In genomic region chr1:100584761-100585745, GRCh38 we compare ENCODE assay signal across 16 cellular contexts. TPM values are rescaled to one million over a fixed set of nuclear protein-coding genes. Genes with fewer than 3 reads are reported as not detected.
A peak's percentile ranks its signal among the peaks of the same experiment; 100 is the strongest.
DNase-seq lines count a peak whose midpoint lies in the region; FAIRE-seq and TF ChIP-seq lines count a peak whose summit lies in the region.
"Had no signal": no experiment of that assay in that cellular context is flagged by ENCODE, and none has a peak within 500 bp of the region (broad histone marks: within the 10 kb centered on the region; RNA-seq: fewer than 3 reads in every experiment).

No MANE protein-coding gene starts in this region.

- H3K27me3 ChIP-seq in endothelial cell of umbilical vein (ENCODE audit: control insufficient read depth in 2 of 2, insufficient read depth in 2 of 2, low read length in 2 of 2) = no peaks in the 10 kb centered on the region

- dilution Hi-C loops in endothelial cell of umbilical vein (cut with MboI; ENCODE audit: extremely low pct_ligation_motif_present, low sequenced_read_pairs) = no loop called here

- peak; percentile 72 for DNase-seq in DMS53 (lab: John Stamatoyannopoulos, UW)
- DNase-seq in NB4 (ENCODE audit: low read depth) = peak; percentile 36
- DNase-seq in endothelial cell of umbilical vein (ENCODE audit: low read depth, low spot score) = peak; percentile 64
- DNase-seq in activated naive CD4-positive, alpha-beta T cell treated with anti-CD3 and anti-CD28 coated beads for 36 hours = no peak
- no peak for DNase-seq in GM13977 (ENCODE audit: low spot score)
- DNase-seq in stimulated activated CD4-positive, alpha-beta T cell treated with anti-CD3 and anti-CD28 coated beads, Interleukin-4, amount 100 ng/mL, for 24 hours = no peak
- DNase-seq in NCI-H446 treated with DMSO at 0.1 percent for 48 hours (lab: John Stamatoyannopoulos, UW) = no peak
- DNase-seq: activated T-cell treated with anti-CD3 and anti-CD28 coated beads, Interleukin-2, amount 50 U/mL, for 4 hours; C1 segment of cervical spinal cord; naive B cell; NCI-H2171; stimulated activated naive CD4-positive, alpha-beta T cell treated with Interleukin-2 at 50 U/mL for 16 hours; T-helper 1 cell had no signal

- POLR2A ChIA-PET in endothelial cell of umbilical vein (lab: Charles Lee) = no interaction called here

- TF ChIP-seq POLR2A in NB4 (IDR thresholded peaks at IDR 0.05; ENCODE audit: extremely low read depth, insufficient read length) (no peak), endothelial cell of umbilical vein (IDR thresholded peaks at IDR 0.05; ENCODE audit: low read depth, low read length) (no peak)

- no peaks in the 10 kb centered on the region for H3K9me1 ChIP-seq in endothelial cell of umbilical vein (replicated peaks; ENCODE audit: control insufficient read depth, extremely low read depth, insufficient read depth, low read length)

- peak overlapping the region; percentile 38 for H3K4me2 ChIP-seq in endothelial cell of umbilical vein (ENCODE audit: insufficient read depth, low read length)

- CTCF ChIA-PET in endothelial cell of umbilical vein (lab: Charles Lee) = interaction anchor here (0.8 to 1.6 kb wide), 3 partner anchors 13 to 284 kb away, joined by 3 to 7 read pairs (median 4); no protein-coding TSS in a partner anchor
- CTCF ChIA-PET in activated naive CD4-positive, alpha-beta T cell treated with anti-CD3 and anti-CD28 coated beads for 36 hours (lab: Charles Lee) = interaction anchor here (1.0 kb wide), 1 partner anchor 42 kb away, joined by 3 read pairs; no protein-coding TSS in a partner anchor

- H3K9me3 Mint-ChIP-seq in nephron = peaks cover 9% of the 10 kb centered on the region
- peaks cover 6% of the 10 kb centered on the region for H3K9me3 Mint-ChIP-seq in activated naive CD4-positive, alpha-beta T cell treated with anti-CD3 and anti-CD28 coated beads for 36 hours

- intact Hi-C loops in endothelial cell of umbilical vein (cut with micrococcal nuclease) = no loop called here
- intact Hi-C loops in activated naive CD4-positive, alpha-beta T cell treated with anti-CD3 and anti-CD28 coated beads for 36 hours (cut with micrococcal nuclease) = no loop called here

- H3K4me1 Mint-ChIP-seq in nephron = peaks cover 19% of the 10 kb centered on the region
- H3K4me1 Mint-ChIP-seq in activated naive CD4-positive, alpha-beta T cell treated with anti-CD3 and anti-CD28 coated beads for 36 hours (ENCODE audit: low read depth) = peaks cover 8% of the 10 kb centered on the region
- H3K4me1 Mint-ChIP-seq: naive B cell had no signal

- H3K4me3 ChIP-seq in NB4 (ENCODE audit: low read depth, low read length) = no peak overlapping the region
- no peak overlapping the region for H3K4me3 ChIP-seq in endothelial cell of umbilical vein (replicated peaks in 1 of 3; ENCODE audit: insufficient read depth in 1 of 3, low read depth in 1 of 3, low read length in 3 of 3)

- no peaks in the 10 kb centered on the region for H4K20me1 ChIP-seq in endothelial cell of umbilical vein (replicated peaks; ENCODE audit: control insufficient read depth, extremely low read depth, insufficient read depth, low read length)

- FAIRE-seq in endothelial cell of umbilical vein (lab: Jason Lieb, UNC) = peak; percentile 74
- FAIRE-seq: GM12892, keratinocyte had no signal

- H3K27ac ChIP-seq in endothelial cell of umbilical vein (ENCODE audit: insufficient read depth, low read depth, low read length) = peak overlapping the region; percentile 41

- no peak overlapping the region for H3K9ac ChIP-seq in endothelial cell of umbilical vein (replicated peaks; ENCODE audit: extremely low read depth, insufficient read depth, low read length)

- no TSS peak for BruUV-seq in endothelial cell of umbilical vein (replicated peaks; lab: Mats Ljungman, UMichigan)

- no peak overlapping the region for H3K4me3 Mint-ChIP-seq in nephron
- no peak overlapping the region for H3K4me3 Mint-ChIP-seq in activated naive CD4-positive, alpha-beta T cell treated with anti-CD3 and anti-CD28 coated beads for 36 hours
- H3K4me3 Mint-ChIP-seq: activated T-cell treated with anti-CD3 and anti-CD28 coated beads, Interleukin-2, amount 50 U/mL, for 4 hours; naive B cell had no signal

- no peaks in the 10 kb centered on the region for H3K36me3 Mint-ChIP-seq in nephron (ENCODE audit: low read depth)
- H3K36me3 Mint-ChIP-seq in activated naive CD4-positive, alpha-beta T cell treated with anti-CD3 and anti-CD28 coated beads for 36 hours (ENCODE audit: low read depth) = no peaks in the 10 kb centered on the region
- H3K36me3 Mint-ChIP-seq: naive B cell had no signal

- TF ChIP-seq CTCF in NB4 (IDR thresholded peaks at IDR 0.05; ENCODE audit: low read depth, low read length) (no peak), endothelial cell of umbilical vein (IDR thresholded peaks at IDR 0.05; ENCODE audit: extremely low read depth in 1 of 2, insufficient read depth in 1 of 2, low read depth in 1 of 2, low read length in 2 of 2) (no peak), nephron (IDR thresholded peaks at IDR 0.05; ENCODE audit: unreplicated experiment in 3 of 3) (no peak), GM13977 (IDR thresholded peaks at IDR 0.05; ENCODE audit: extremely low read depth, insufficient read depth, missing control alignments) (no peak)

- H3K79me2 ChIP-seq in endothelial cell of umbilical vein (ENCODE audit: control insufficient read depth, insufficient read depth, low read length) = no peaks in the 10 kb centered on the region

- no peak overlapping the region for H2AFZ ChIP-seq in endothelial cell of umbilical vein (ENCODE audit: low read depth, low read length)

- H3K27ac Mint-ChIP-seq in nephron = peak overlapping the region; percentile 34 to 80 (median 75)
- no peak overlapping the region for H3K27ac Mint-ChIP-seq in activated naive CD4-positive, alpha-beta T cell treated with anti-CD3 and anti-CD28 coated beads for 36 hours

- no peaks in the 10 kb centered on the region for H3K27me3 Mint-ChIP-seq in nephron (ENCODE audit: low read depth)
- peaks cover 3% of the 10 kb centered on the region for H3K27me3 Mint-ChIP-seq in activated naive CD4-positive, alpha-beta T cell treated with anti-CD3 and anti-CD28 coated beads for 36 hours (ENCODE audit: low read depth)

- H3K36me3 ChIP-seq in endothelial cell of umbilical vein (ENCODE audit: control insufficient read depth in 2 of 2, extremely low read depth in 1 of 2, insufficient read depth in 2 of 2, low read length in 2 of 2) = no peaks in the 10 kb centered on the region

- in situ Hi-C loops in GM13977 (cut with MboI; ENCODE audit: low pct_unique_long_range_greater_than_20kb, low sequenced_read_pairs, unreplicated experiment) = no loop called here

- peaks cover 11% of the 10 kb centered on the region for H3K4me1 ChIP-seq in endothelial cell of umbilical vein (ENCODE audit: control insufficient read depth, extremely low read depth, insufficient read depth, low read length)

- no peaks in the 10 kb centered on the region for H3K9me3 ChIP-seq in endothelial cell of umbilical vein (replicated peaks; ENCODE audit: control insufficient read depth, insufficient read depth, low read length)

TF ChIP-seq in endothelial cell of umbilical vein, 7 proteins besides CTCF, POLR2A, EP300 and RAD21:
- peak; percentile 52 for TF ChIP-seq FOS (IDR thresholded peaks at IDR 0.05; ENCODE audit: borderline replicate concordance, insufficient read depth, low read length)
- TF ChIP-seq JUN (IDR thresholded peaks at IDR 0.05; ENCODE audit: borderline replicate concordance, insufficient read depth, insufficient read length, low read depth) = peak; percentile 59
- no peak for TF ChIP-seq MYC (IDR thresholded peaks at IDR 0.05; ENCODE audit: low read depth, low read length)
- TF ChIP-seq POLR2AphosphoS5 (IDR thresholded peaks at IDR 0.05; ENCODE audit: insufficient read depth, low read depth, low read length) = no peak

RNA-seq across cellular contexts. Expression of gene GPR88, which starts 47.1 kb away (rescaled TPM):
- total RNA-seq in endothelial cell of umbilical vein = 0.13 TPM in 1 of 2 replicates, not detected in the other
- 0.06 TPM in 2 replicates for polyA plus RNA-seq in endothelial cell of umbilical vein
- 0.03 TPM in 2 replicates for polyA plus RNA-seq in endothelial cell of umbilical vein (2011; cell fraction: cytosol; rRNA removed)
- 0.05 TPM in 1 of 2 replicates, not detected in the other for polyA plus RNA-seq in endothelial cell of umbilical vein (2011; cell fraction: nucleus; rRNA removed)
- 0.12 and 0.23 TPM in 2 replicates for polyA plus RNA-seq in endothelial cell of umbilical vein (2012)
- polyA minus RNA-seq in endothelial cell of umbilical vein = 0.07 TPM in 1 of 2 replicates, not detected in the other
- polyA minus RNA-seq in endothelial cell of umbilical vein (2011; cell fraction: cytosol; rRNA and poly(A)+ RNA removed) = not detected
- 0.19 TPM in 1 of 2 replicates, not detected in the other for polyA minus RNA-seq in endothelial cell of umbilical vein (2011; cell fraction: nucleus; rRNA and poly(A)+ RNA removed)
- not detected for total RNA-seq in activated naive CD4-positive, alpha-beta T cell treated with anti-CD3 and anti-CD28 coated beads for 36 hours
- total RNA-seq: activated T-cell treated with anti-CD3 and anti-CD28 coated beads, Interleukin-2, amount 50 U/mL, for 4 hours had no signal
- polyA plus RNA-seq: keratinocyte had no signal

Comparison
In these comparisons a context has a peak if more than half of its experiments do, and no peak if none do; other contexts are left out.
1. DNase-seq: peak in DMS53 (single experiment), NB4 (single experiment) and endothelial cell of umbilical vein (single experiment); none in activated naive CD4-positive, alpha-beta T cell treated with anti-CD3 and anti-CD28 coated beads for 36 hours (single experiment), GM13977 (single experiment), stimulated activated CD4-positive, alpha-beta T cell treated with anti-CD3 and anti-CD28 coated beads, Interleukin-4, amount 100 ng/mL, for 24 hours (single experiment) and NCI-H446 treated with DMSO at 0.1 percent for 48 hours (single experiment).